ENCODE assay signal across 8 cellular contexts in the genomic region with DNA sequence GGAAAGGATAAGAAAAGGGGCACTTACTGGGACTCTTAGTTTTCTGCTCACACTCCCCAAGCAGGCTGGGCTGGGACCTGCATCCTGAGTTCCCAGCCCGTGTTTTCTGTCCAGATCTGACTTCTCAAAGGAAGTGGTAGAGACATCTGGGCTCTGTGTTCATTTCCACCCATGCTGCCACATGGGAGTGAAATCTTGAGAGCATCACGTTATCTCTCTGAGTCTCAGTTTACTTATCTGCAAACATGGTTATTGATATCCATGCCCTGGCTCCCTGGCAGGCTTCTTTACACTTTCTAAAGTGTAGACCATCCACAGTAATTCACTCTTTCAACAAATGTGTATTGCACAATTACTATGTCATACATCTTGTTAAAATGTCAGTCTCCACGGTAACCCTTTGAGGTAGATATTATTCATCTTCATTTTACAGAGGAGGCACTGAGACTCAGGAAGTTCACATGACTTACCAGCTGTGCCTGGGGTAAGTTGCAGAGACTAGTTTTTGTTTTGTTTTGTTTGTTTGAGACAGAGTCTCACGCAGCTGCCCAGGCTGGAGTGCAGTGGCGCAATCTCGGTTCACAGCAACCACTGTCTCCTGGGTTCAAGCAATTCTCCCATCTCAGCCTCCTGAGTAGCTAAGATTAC. TPM values are rescaled to one million over a fixed set of nuclear protein-coding genes. Genes with fewer than 3 reads are reported as not detected.
DNase-seq lines count a peak whose midpoint lies in the region; ATAC-seq and TF ChIP-seq lines count a peak whose summit lies in the region.

No MANE protein-coding gene starts in this region.

- no peaks in the 10 kb centered on the region for H3K27me3 ChIP-seq in esophagus (ENCODE audit: control insufficient read depth in 1 of 2, insufficient read depth in 2 of 2, low read length in 2 of 2)
- H3K27me3 ChIP-seq in stomach: no peaks in the 10 kb centered on the region

- peaks cover 0 to 5% of the 10 kb centered on the region in 2 donors for H3K4me1 ChIP-seq in esophagus (ENCODE audit: control insufficient read depth in 2 of 2, insufficient read depth in 2 of 2, low read length in 1 of 2)
- H3K4me1 ChIP-seq in stomach: peaks cover 19 to 45% (median 25%) of the 10 kb centered on the region in 4 donors

- peak overlapping the region; percentile 67 to 78 (median 74) for H3K4me3 Mint-ChIP-seq in T-cell

- no peaks in the 10 kb centered on the region for H3K9me3 Mint-ChIP-seq in T-cell

- H3K9me3 ChIP-seq in esophagus (ENCODE audit: control insufficient read depth in 2 of 2, insufficient read depth in 1 of 2, low read depth in 1 of 2, low read length in 1 of 2): no peaks in the 10 kb centered on the region
- no peaks in the 10 kb centered on the region for H3K9me3 ChIP-seq in stomach

- H3K4me3 ChIP-seq in esophagus (ENCODE audit: low read depth in 1 of 2, low read length in 2 of 2) (no peak overlapping the region), stomach (no peak overlapping the region)

- TF ChIP-seq EP300 in stomach (IDR thresholded peaks at IDR 0.05): no peak

- H3K4me1 Mint-ChIP-seq in T-cell: peaks cover 40 to 51% (median 46%) of the 10 kb centered on the region in 3 donors

- ATAC-seq in HG03378 (IDR thresholded peaks at IDR 0.05; ENCODE audit: unreplicated experiment): peak; percentile 34
- ATAC-seq in T-cell (replicated peaks in 1 of 4): peak; percentile 34 to 58 (median 40)
- ATAC-seq in GM19397 (IDR thresholded peaks at IDR 0.05; ENCODE audit: unreplicated experiment): no peak

- H3K27ac Mint-ChIP-seq in T-cell: peak overlapping the region; percentile 99 to 100

- CTCF ChIA-PET in T-cell (lab: Charles Lee): interaction anchor here in 1 of 2 donors (1.1 to 1.3 kb wide), 3 partner anchors 33 to 138 kb away, joined by 3 to 4 read pairs (median 3); a partner anchor contains a TSS

- TF ChIP-seq POLR2A in stomach (IDR thresholded peaks at IDR 0.05): no peak

- TF ChIP-seq CTCF in GM10266 (IDR thresholded peaks at IDR 0.05; ENCODE audit: control insufficient read depth, insufficient read depth, low read depth, missing control alignments) (no peak), stomach (IDR thresholded peaks at IDR 0.05) (no peak)

- no peaks in the 10 kb centered on the region for H3K27me3 Mint-ChIP-seq in T-cell

- H3K36me3 Mint-ChIP-seq in T-cell: no peaks in the 10 kb centered on the region

- H3K27ac ChIP-seq in esophagus (ENCODE audit: low read depth in 2 of 2, low read length in 1 of 2) (peak overlapping the region; percentile 23 to 77), stomach (peak overlapping the region in 3 of 5 donors; percentile 7 to 63 (median 37))

- H3K36me3 ChIP-seq in esophagus (ENCODE audit: control insufficient read depth in 2 of 2, insufficient read depth in 2 of 2, low read length in 1 of 2) (peaks cover 0 to 4% of the 10 kb centered on the region in 2 donors), stomach (peaks cover 0 to 5% (median 2%) of the 10 kb centered on the region in 4 donors)

- DNase-seq in GM10266 (ENCODE audit: extremely low spot score): peak; percentile 78
- DNase-seq in T-cell: peak in 31 of 34 experiments; percentile 29 to 68 (median 45)
- DNase-seq in stomach: no peak
- DNase-seq in NCI-H526 (lab: John Stamatoyannopoulos, UW): no peak
- DNase-seq in pons (ENCODE audit: low spot score): no peak

- intact Hi-C loops in stomach (cut with DNase I; ENCODE audit: low total_unique reads): loop anchor here (10.0 kb wide), 1 partner anchor 87 kb away; a partner anchor contains a TSS

- POLR2A ChIA-PET in T-cell (lab: Charles Lee): interaction anchor here (0.6 to 1.2 kb wide), 7 partner anchors 10 to 905 kb away, joined by 4 to 6 read pairs (median 5); a partner anchor contains a TSS

- 28 to 41% methylated on average over 6 of the region's 6 CpGs for WGBS in esophagus, 2 donors
- WGBS in stomach, 5 donors: 53 to 80% (median 63%) methylated on average over 6 of the region's 6 CpGs

RNA-seq across cellular contexts. Expression of a gene that starts 3.4 kb away (rescaled TPM):
- total RNA-seq in T-cell (10 to 100 TPM; 11.9 to 25.9 (median 20.7) TPM), stomach (100 to 1,000 TPM in 1 of 5 donors, 10 to 100 TPM in 3, 1 to 10 TPM in 1; 9.4 to 123 (median 18.3) TPM)
- polyA plus RNA-seq in esophagus (10 to 100 TPM in 1 of 2 donors, 1 to 10 TPM in 1; 8.4 to 16.3 TPM), stomach (10 to 100 TPM; 25.2 to 26.1 (median 25.3) TPM)

RNA-seq across cellular contexts. Expression of a gene that starts 9.9 kb away (rescaled TPM):
- total RNA-seq in T-cell (10 to 100 TPM; 14.9 to 33.9 (median 27.3) TPM), stomach (100 to 1,000 TPM in 1 of 5 donors, 10 to 100 TPM in 3, 1 to 10 TPM in 1; 3.5 to 107 (median 13.4) TPM)
- polyA plus RNA-seq in esophagus (1 to 10 TPM; 2.7 to 3.1 TPM), stomach (1 to 10 TPM; 3.9 to 7.8 (median 6.8) TPM)

RNA-seq across cellular contexts. Expression of a gene that starts 17.4 kb away (rescaled TPM):
- 10 to 100 TPM; 11.7 to 30.9 (median 26.6) TPM for total RNA-seq in T-cell
- 1 to 10 TPM; 3.2 to 5.9 TPM for polyA plus RNA-seq in esophagus
- 10 to 100 TPM in 3 of 5 donors, 1 to 10 TPM in 2; 7.8 to 49.0 (median 10.3) TPM for total RNA-seq in stomach
- 1 to 10 TPM; 3.8 to 5.4 (median 4.6) TPM for polyA plus RNA-seq in stomach

RNA-seq across cellular contexts. Expression of a gene that starts 33.5 kb away (rescaled TPM):
- 10 to 100 TPM in 3 of 5 donors, 1 to 10 TPM in 2; 6.8 to 17.4 (median 14.2) TPM for total RNA-seq in T-cell
- 1 to 10 TPM; 4.4 to 4.5 TPM for polyA plus RNA-seq in esophagus
- 10 to 100 TPM; 10.3 to 18.7 (median 12.9) TPM for total RNA-seq in stomach
- 1 to 10 TPM; 6.2 to 7.8 (median 7.3) TPM for polyA plus RNA-seq in stomach

RNA-seq across cellular contexts. Expression of a gene that starts 41.7 kb away (rescaled TPM):
- total RNA-seq in T-cell (1 to 10 TPM; 5.0 to 8.3 (median 7.2) TPM), stomach (10 to 100 TPM; 11.9 to 75.0 (median 30.0) TPM)
- polyA plus RNA-seq in esophagus (10 to 100 TPM; 15.2 to 29.4 TPM), stomach (10 to 100 TPM; 27.0 to 33.2 (median 32.7) TPM)

Comparison
In these comparisons a context has a peak if more than half of its experiments do, and no peak if none do; other contexts are left out.
1. DNase-seq: peak in GM10266 (single experiment) and T-cell (31 of 34); none in stomach (single experiment), NCI-H526 (0 of 2) and pons (single experiment).